Comparison of ENCODE assay signal across 2 cellular contexts in the genomic region with DNA sequence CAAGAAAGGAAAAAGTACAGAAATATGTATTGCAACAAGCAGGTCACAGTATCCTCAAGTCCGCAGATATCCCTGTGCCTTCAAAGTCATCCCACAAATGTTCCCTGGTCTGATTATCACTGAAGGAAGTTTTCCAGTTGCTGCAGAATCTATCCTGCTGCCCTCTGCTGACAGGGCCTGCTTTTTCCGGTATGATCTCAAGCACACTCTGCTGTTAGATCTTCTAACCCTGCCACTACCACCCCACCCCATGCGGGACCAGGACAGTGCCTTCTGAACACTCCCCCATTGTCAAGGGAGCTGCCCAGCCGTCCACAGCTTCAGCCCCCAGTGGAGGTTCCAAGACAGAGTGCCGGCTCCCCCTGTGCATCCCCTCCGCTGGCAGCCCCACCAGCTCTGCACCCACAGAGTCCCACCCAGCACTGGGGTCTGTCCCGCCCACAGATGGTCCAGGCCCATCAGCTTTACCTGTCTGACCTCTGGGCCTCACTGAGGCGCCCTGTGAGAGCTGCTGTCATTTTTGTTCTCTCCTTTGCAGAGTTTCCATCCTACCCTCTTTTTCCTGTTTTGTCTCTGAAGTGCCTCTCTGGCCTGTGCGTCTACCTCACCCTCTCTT.
TF ChIP-seq lines count a peak whose summit lies in the region.

No MANE protein-coding gene starts in this region.

TF ChIP-seq in IMR-90, 13 proteins besides CTCF, POLR2A, EP300 and RAD21:
- TF ChIP-seq, protein P1, sequence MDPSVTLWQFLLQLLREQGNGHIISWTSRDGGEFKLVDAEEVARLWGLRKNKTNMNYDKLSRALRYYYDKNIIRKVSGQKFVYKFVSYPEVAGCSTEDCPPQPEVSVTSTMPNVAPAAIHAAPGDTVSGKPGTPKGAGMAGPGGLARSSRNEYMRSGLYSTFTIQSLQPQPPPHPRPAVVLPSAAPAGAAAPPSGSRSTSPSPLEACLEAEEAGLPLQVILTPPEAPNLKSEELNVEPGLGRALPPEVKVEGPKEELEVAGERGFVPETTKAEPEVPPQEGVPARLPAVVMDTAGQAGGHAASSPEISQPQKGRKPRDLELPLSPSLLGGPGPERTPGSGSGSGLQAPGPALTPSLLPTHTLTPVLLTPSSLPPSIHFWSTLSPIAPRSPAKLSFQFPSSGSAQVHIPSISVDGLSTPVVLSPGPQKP (IDR thresholded peaks at IDR 0.05; ENCODE audit: borderline replicate concordance, low read depth, low read length): no peak
- TF ChIP-seq RCOR1 (IDR thresholded peaks at IDR 0.05; ENCODE audit: insufficient replicate concordance, low read length) (no peak), FOS (IDR thresholded peaks at IDR 0.05; ENCODE audit: low read depth, low read length) (no peak), CHD1 (IDR thresholded peaks at IDR 0.05; ENCODE audit: low read depth, low read length) (no peak), RFX5 (IDR thresholded peaks at IDR 0.05; ENCODE audit: low read depth, low read length) (no peak), MXI1 (IDR thresholded peaks at IDR 0.05; ENCODE audit: borderline replicate concordance, low read depth, low read length) (no peak), SMC3 (IDR thresholded peaks at IDR 0.05; ENCODE audit: low read depth, low read length) (no peak), CEBPB (IDR thresholded peaks at IDR 0.05; ENCODE audit: low read depth, low read length) (no peak), MAZ (IDR thresholded peaks at IDR 0.05; ENCODE audit: borderline replicate concordance, low read depth, low read length) (no peak), NFE2L2 (IDR thresholded peaks at IDR 0.05; ENCODE audit: low read depth, low read length) (no peak), BHLHE40 (IDR thresholded peaks at IDR 0.05; ENCODE audit: low read depth, low read length) (no peak), MAFK (IDR thresholded peaks at IDR 0.05; ENCODE audit: low read depth, low read length) (no peak)
- TF ChIP-seq, protein P2, sequence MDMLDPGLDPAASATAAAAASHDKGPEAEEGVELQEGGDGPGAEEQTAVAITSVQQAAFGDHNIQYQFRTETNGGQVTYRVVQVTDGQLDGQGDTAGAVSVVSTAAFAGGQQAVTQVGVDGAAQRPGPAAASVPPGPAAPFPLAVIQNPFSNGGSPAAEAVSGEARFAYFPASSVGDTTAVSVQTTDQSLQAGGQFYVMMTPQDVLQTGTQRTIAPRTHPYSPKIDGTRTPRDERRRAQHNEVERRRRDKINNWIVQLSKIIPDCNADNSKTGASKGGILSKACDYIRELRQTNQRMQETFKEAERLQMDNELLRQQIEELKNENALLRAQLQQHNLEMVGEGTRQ (IDR thresholded peaks at IDR 0.05; ENCODE audit: low read depth, low read length): no peak

TF ChIP-seq in H1, 55 proteins besides CTCF, POLR2A, EP300 and RAD21:
- no peak for TF ChIP-seq ZNF274 (IDR thresholded peaks at IDR 0.05; ENCODE audit: borderline replicate concordance, extremely low read depth, low read length)
- TF ChIP-seq SRF (IDR thresholded peaks at IDR 0.05; ENCODE audit: low read depth, low read length): no peak
- TF ChIP-seq MAFK (IDR thresholded peaks at IDR 0.05; ENCODE audit: low read depth, low read length): no peak
